ENCODE assay signal across 16 cellular contexts in genomic region chr14:88863167-88863566, GRCh38. TPM values are rescaled to one million over a fixed set of nuclear protein-coding genes. Genes with fewer than 3 reads are reported as not detected.
A peak's percentile ranks its signal among the peaks of the same experiment; 100 is the strongest.
DNase-seq lines count a peak whose midpoint lies in the region; ATAC-seq, FAIRE-seq and TF ChIP-seq lines count a peak whose summit lies in the region.
"Had no signal": no experiment of that assay in that cellular context is flagged by ENCODE, and none has a peak within 500 bp of the region (broad histone marks: within the 10 kb centered on the region; RNA-seq: fewer than 3 reads in every experiment).

No MANE protein-coding gene starts in this region.

- intact Hi-C loops in right lobe of liver (cut with DNase I) (loop anchor here in 1 of 2 donors (10.0 kb wide), 1 partner anchor 188 kb away; no protein-coding TSS in a partner anchor), HepG2 (cut with micrococcal nuclease; ENCODE audit: unreplicated experiment) (no loop called here)

- in situ Hi-C loops in HepG2 (cut with HindIII; ENCODE audit: extremely low pct_ligation_motif_present, low pct_unique_long_range_greater_than_20kb), result no loop called here

- ATAC-seq in right lobe of liver (peak in 3 of 4 donors; percentile 31 to 73 (median 45)), HepG2 (no peak)
- ATAC-seq: HCT116 had no signal

- WGBS in right lobe of liver (ENCODE audit: insufficient coverage, low coverage, low lambda C conversion rate, missing lambda C conversion rate), result no CpG with 5 or more reads among the region's 1 CpG
- WGBS in HepG2 (ENCODE audit: low lambda C conversion rate), result 100% methylated on average over 1 of the region's 1 CpG
- 45% methylated on average over 1 of the region's 1 CpG for WGBS in mesenchymal stem cell

- no peak for FAIRE-seq in HepG2 (lab: Jason Lieb, UNC)
- FAIRE-seq: GM12892, GM19239 had no signal

- H3K79me2 ChIP-seq in HepG2 (ENCODE audit: insufficient read depth, low read length), result no peaks in the 10 kb centered on the region

- no peak overlapping the region for H3K27ac ChIP-seq in right lobe of liver
- no peak overlapping the region for H3K27ac ChIP-seq in HepG2 (ENCODE audit: extremely low read length, insufficient read depth, low read length)
- no peak overlapping the region for H3K27ac ChIP-seq in mesenchymal stem cell (ENCODE audit: low read length, poor library complexity, severe bottlenecking)
- H3K27ac ChIP-seq: HL-60 had no signal

- DNase-seq in right lobe of liver (no peak), HepG2 (ENCODE audit: low spot score) (no peak), SW480 (ENCODE audit: low spot score) (peak; percentile 16), mesenchymal stem cell (peak; percentile 13), SK-N-DZ (ENCODE audit: low spot score) (no peak), T-helper 2 cell (no peak)
- no peak for DNase-seq in activated CD4-positive, alpha-beta T cell treated with anti-CD3 and anti-CD28 coated beads for 1 hour
- DNase-seq: C1 segment of cervical spinal cord; CD4-positive, alpha-beta T cell; DMS153; DMS79 treated with DMSO at 0.1 percent for 48 hours; EL had no signal

- no peak for TF ChIP-seq POLR2A in right lobe of liver (IDR thresholded peaks at IDR 0.05)
- TF ChIP-seq POLR2A in HepG2 (IDR thresholded peaks at IDR 0.05; ENCODE audit: insufficient read depth in 1 of 2, low read depth in 2 of 2, low read length in 2 of 2), result no peak

- H3K79me1 ChIP-seq in mesenchymal stem cell (replicated peaks; ENCODE audit: low read length, poor library complexity, severe bottlenecking), result peaks cover 2% of the 10 kb centered on the region

- H3K27me3 ChIP-seq in right lobe of liver (no peaks in the 10 kb centered on the region), HepG2 (ENCODE audit: control insufficient read depth in 1 of 2, insufficient read depth in 2 of 2, low read length in 2 of 2) (no peaks in the 10 kb centered on the region), mesenchymal stem cell (ENCODE audit: control insufficient read depth in 1 of 2, insufficient read depth in 1 of 2, low read length in 2 of 2) (no peaks in the 10 kb centered on the region)

- no peak overlapping the region for H2AK5ac ChIP-seq in mesenchymal stem cell (ENCODE audit: low read length, severe bottlenecking)

- H3K4ac ChIP-seq in mesenchymal stem cell (ENCODE audit: low read depth in 1 of 2, low read length in 2 of 2), result no peak overlapping the region

- BruUV-seq in HepG2 (replicated peaks; lab: Mats Ljungman, UMichigan), result no TSS peak

- no peak overlapping the region for H2BK12ac ChIP-seq in mesenchymal stem cell (ENCODE audit: low read length in 2 of 2)

- H4K20me1 ChIP-seq in HepG2 (ENCODE audit: insufficient read depth, low read length), result no peaks in the 10 kb centered on the region

- TF ChIP-seq CTCF in right lobe of liver (IDR thresholded peaks at IDR 0.05), result no peak
- TF ChIP-seq CTCF in HepG2 (CRISPR knock-in tag; IDR thresholded peaks at IDR 0.05), result no peak

- H3K4me2 ChIP-seq in HepG2 (ENCODE audit: low read depth, low read length) (no peak overlapping the region), mesenchymal stem cell (ENCODE audit: low read length, poor library complexity, severe bottlenecking) (no peak overlapping the region)

- H3K4me1 ChIP-seq in right lobe of liver (no peaks in the 10 kb centered on the region), HepG2 (ENCODE audit: insufficient read depth, low read length) (no peaks in the 10 kb centered on the region), mesenchymal stem cell (ENCODE audit: control insufficient read depth, insufficient read depth, low read depth, low read length) (no peaks in the 10 kb centered on the region)

- H2AFZ ChIP-seq in HepG2 (ENCODE audit: low read length), result no peak overlapping the region
- H2AFZ ChIP-seq in mesenchymal stem cell (ENCODE audit: low read depth, low read length), result no peak overlapping the region

- H2BK15ac ChIP-seq in mesenchymal stem cell (ENCODE audit: low read depth, poor library complexity, severe bottlenecking), result no peak overlapping the region

- no peak overlapping the region for H3K14ac ChIP-seq in mesenchymal stem cell (ENCODE audit: low read length in 2 of 2)

- no peak overlapping the region for H3K18ac ChIP-seq in mesenchymal stem cell (ENCODE audit: low read depth in 1 of 2, low read length in 2 of 2)

- H3K9ac ChIP-seq in HepG2 (ENCODE audit: insufficient read depth, low read depth, low read length) (no peak overlapping the region), mesenchymal stem cell (ENCODE audit: low read length) (no peak overlapping the region)

- H3K23ac ChIP-seq in mesenchymal stem cell (ENCODE audit: low read length in 2 of 2), result no peak overlapping the region

- no peak for TF ChIP-seq RAD21 in HepG2 (CRISPR knock-in tag; IDR thresholded peaks at IDR 0.05)

- no peak overlapping the region for H4K91ac ChIP-seq in mesenchymal stem cell (ENCODE audit: low read length)

- H4K8ac ChIP-seq in mesenchymal stem cell (ENCODE audit: low read length), result no peak overlapping the region

- CTCF ChIA-PET in HepG2 (lab: Yijun Ruan, JAX; ENCODE audit: low intra/inter-chr PET ratio, low total read pairs), result no interaction called here

- no peak overlapping the region for H2BK5ac ChIP-seq in mesenchymal stem cell (ENCODE audit: low read depth, low read length, poor library complexity, severe bottlenecking)

- H3K36me3 ChIP-seq in right lobe of liver (peaks cover 0 to 6% (median 3%) of the 10 kb centered on the region in 4 donors), HepG2 (replicated peaks in 1 of 2; ENCODE audit: control insufficient read depth in 1 of 2, insufficient read depth in 2 of 2, low read length in 2 of 2) (no peaks in the 10 kb centered on the region; a peak in 1 of 5 replicates), mesenchymal stem cell (ENCODE audit: control insufficient read depth in 1 of 2, insufficient read depth in 2 of 2, low read depth in 1 of 2, low read length in 2 of 2) (peaks cover 3 to 68% of the 10 kb centered on the region in 2 experiments)

- TF ChIP-seq EP300 in HepG2 (IDR thresholded peaks at IDR 0.05; ENCODE audit: low read depth in 2 of 2, low read length in 2 of 2) (no peak), HepG2 (CRISPR knock-in tag; IDR thresholded peaks at IDR 0.05; ENCODE audit: borderline replicate concordance) (no peak)

- H3K9me3 ChIP-seq in right lobe of liver (no peaks in the 10 kb centered on the region), HepG2 (ENCODE audit: low read length) (no peaks in the 10 kb centered on the region), mesenchymal stem cell (ENCODE audit: control insufficient read depth, low read length) (peaks cover 7% of the 10 kb centered on the region)

- POLR2A ChIA-PET in HepG2 (lab: Yijun Ruan, JAX), result no interaction called here

- H3K4me3 ChIP-seq in right lobe of liver, result no peak overlapping the region
- H3K4me3 ChIP-seq in HepG2 (replicated peaks in 1 of 3; ENCODE audit: insufficient read depth in 1 of 3, low read depth in 2 of 3, low read length in 3 of 3), result no peak overlapping the region
- H3K4me3 ChIP-seq in mesenchymal stem cell (ENCODE audit: insufficient read depth in 1 of 2, low read depth in 1 of 2, low read length in 2 of 2), result no peak overlapping the region

- H2BK120ac ChIP-seq in mesenchymal stem cell (ENCODE audit: low read depth, low read length), result no peak overlapping the region

TF ChIP-seq in HepG2, 621 proteins besides CTCF, POLR2A, EP300 and RAD21 (continues in another document):
- TF ChIP-seq ZNF737 (CRISPR knock-in tag; IDR thresholded peaks at IDR 0.05; ENCODE audit: borderline replicate concordance) (no peak), NFIC (IDR thresholded peaks at IDR 0.05; ENCODE audit: low read length) (no peak), SALL1 (CRISPR knock-in tag; IDR thresholded peaks at IDR 0.05) (no peak), ZNF576 (CRISPR knock-in tag; IDR thresholded peaks at IDR 0.05) (no peak), MTF2 (CRISPR knock-in tag; IDR thresholded peaks at IDR 0.05; ENCODE audit: borderline replicate concordance) (no peak), MED8 (CRISPR knock-in tag; IDR thresholded peaks at IDR 0.05; ENCODE audit: insufficient replicate concordance) (no peak), KLF9 (CRISPR knock-in tag; IDR thresholded peaks at IDR 0.05; ENCODE audit: low read depth) (no peak), SRF (IDR thresholded peaks at IDR 0.05; ENCODE audit: low read depth, low read length) (no peak), ZNF530 (CRISPR knock-in tag; IDR thresholded peaks at IDR 0.05; ENCODE audit: low read depth) (no peak), ZNF572 (CRISPR knock-in tag; IDR thresholded peaks at IDR 0.05) (no peak)

RNA-seq across cellular contexts. Expression of gene TTC8, which starts 38.7 kb away (rescaled TPM):
- 10 to 100 TPM in 4 of 6 experiments, 1 to 10 TPM in 2; 6.9 to 25.0 (median 11.1) TPM for total RNA-seq in right lobe of liver
- total RNA-seq in HepG2 (2016; rRNA removed; fragmentation: Illumina TruSeq; extraction: Trizol), result 13.8 and 19.5 TPM in 2 replicates
- total RNA-seq in HepG2 (2016; cell fraction: cytosol; rRNA removed; fragmentation: Illumina TruSeq; extraction: Trizol; ENCODE audit: low read depth), result 4.7 and 5.9 TPM in 2 replicates
- 15.2 and 20.3 TPM in 2 replicates for total RNA-seq in HepG2 (2016; cell fraction: insoluble cytoplasmic fraction; rRNA removed; fragmentation: Illumina TruSeq; extraction: Trizol)
- 6.1 and 7.5 TPM in 2 replicates for total RNA-seq in HepG2 (2016; cell fraction: membrane; rRNA removed; fragmentation: Illumina TruSeq; extraction: Trizol)
- 8.4 and 14.7 TPM in 2 replicates for total RNA-seq in HepG2 (2016; cell fraction: nucleus; rRNA removed; fragmentation: Illumina TruSeq; extraction: Trizol)
- polyA plus RNA-seq in HepG2 (2011; rRNA removed), result 15.0 and 15.2 TPM in 2 replicates
- 9.4 and 10.7 TPM in 2 replicates for polyA plus RNA-seq in HepG2 (2011; cell fraction: cytosol; rRNA removed)
- polyA plus RNA-seq in HepG2 (2011; cell fraction: nucleus; rRNA removed), result 12.5 and 15.5 TPM in 2 replicates
- polyA plus RNA-seq in HepG2 (2012), result 7.1 and 9.5 TPM in 2 replicates
- polyA plus RNA-seq in HepG2 (2016; cell fraction: cytosol; fragmentation: Illumina TruSeq; extraction: Trizol; ENCODE audit: low read depth), result 0.93 and 1.3 TPM in 2 replicates
- 18.7 and 20.3 TPM in 2 replicates for polyA plus RNA-seq in HepG2 (2016; cell fraction: insoluble cytoplasmic fraction; fragmentation: Illumina TruSeq; extraction: Trizol; ENCODE audit: low read depth)
- polyA plus RNA-seq in HepG2 (2016; cell fraction: membrane; fragmentation: Illumina TruSeq; extraction: Trizol; ENCODE audit: low read depth), result 2.8 and 3.7 TPM in 2 replicates
- 14.3 and 14.7 TPM in 2 replicates for polyA plus RNA-seq in HepG2 (2016; cell fraction: nucleus; fragmentation: Illumina TruSeq; extraction: Trizol; ENCODE audit: insufficient read depth, low read depth)
- 8.8 and 14.1 TPM in 2 replicates for polyA minus RNA-seq in HepG2 (2011; rRNA and poly(A)+ RNA removed; ENCODE audit: low replicate concordance)
- polyA minus RNA-seq in HepG2 (2011; cell fraction: cytosol; rRNA and poly(A)+ RNA removed), result 11.0 and 11.3 TPM in 2 replicates
- 11.1 and 12.2 TPM in 2 replicates for polyA minus RNA-seq in HepG2 (2011; cell fraction: nucleus; rRNA and poly(A)+ RNA removed)
- 27.9 TPM for polyA plus RNA-seq in mesenchymal stem cell (2013, experiment 1 of 2)
- polyA plus RNA-seq in mesenchymal stem cell (2013, experiment 2 of 2), result 29.4 TPM
- polyA plus RNA-seq in SK-N-DZ (2014; cell fraction: cytosol; rRNA removed), result 177 and 198 TPM in 2 replicates
- polyA plus RNA-seq in SK-N-DZ (2014; cell fraction: nucleus; rRNA removed), result 210 and 228 TPM in 2 replicates

Comparison
In these comparisons a context has a peak if more than half of its experiments do, and no peak if none do; other contexts are left out.
1. DNase-seq: peak in SW480 (single experiment) and mesenchymal stem cell (single experiment); none in right lobe of liver (0 of 3), HepG2 (single experiment), SK-N-DZ (single experiment), activated CD4-positive, alpha-beta T cell treated with anti-CD3 and anti-CD28 coated beads for 1 hour (single experiment) and T-helper 2 cell (0 of 5).